8 cellular contexts compared by ENCODE assay signal in genomic region chr1:50967416-50968020, GRCh38. TPM values are rescaled to one million over a fixed set of nuclear protein-coding genes. Genes with fewer than 3 reads are reported as not detected.
A peak's percentile ranks its signal among the peaks of the same experiment; 100 is the strongest.
DNase-seq lines count a peak whose midpoint lies in the region; TF ChIP-seq lines count a peak whose summit lies in the region.

No MANE protein-coding gene starts in this region.

- H3K36me3 Mint-ChIP-seq in progenitor cell of endocrine pancreas (ENCODE audit: insufficient read depth): no peaks in the 10 kb centered on the region

- POLR2A ChIA-PET in AG04449 (lab: Yijun Ruan, JAX) (interaction anchor here (0.7 to 2.0 kb wide), 3 partner anchors 7 to 269 kb away, joined by 5 to 26 read pairs (median 8); partner anchors contain the start of genes FAF1 and RNF11), GM10248 (lab: Yijun Ruan, JAX) (interaction anchor here (1.4 kb wide), 1 partner anchor 9 kb away, joined by 9 read pairs; no protein-coding TSS in a partner anchor), RWPE1 (lab: Yijun Ruan, JAX; ENCODE audit: low non-redundant PET) (no interaction called here)

- H3K9me3 Mint-ChIP-seq in progenitor cell of endocrine pancreas (ENCODE audit: low read depth): no peaks in the 10 kb centered on the region

- H3K4me3 ChIP-seq in AG04449 (ENCODE audit: low read depth, low read length) (peak overlapping the region; percentile 83), esophagus (ENCODE audit: low read depth in 1 of 2, low read length in 2 of 2) (peak overlapping the region; percentile 70 to 86), mesendoderm (ENCODE audit: low read length) (no peak overlapping the region)

- no peak overlapping the region for H3K4me2 ChIP-seq in mesendoderm (ENCODE audit: low read length)

- H3K27ac ChIP-seq in RWPE1 (peak overlapping the region; percentile 97), esophagus (ENCODE audit: low read depth in 2 of 2, low read length in 1 of 2) (peak overlapping the region; percentile 98 to 100), mesendoderm (ENCODE audit: low read depth, low read length) (no peak overlapping the region)

- no peak overlapping the region for H3K23ac ChIP-seq in mesendoderm (ENCODE audit: low read length)

- H3K4me1 ChIP-seq in esophagus (ENCODE audit: control insufficient read depth in 2 of 2, insufficient read depth in 2 of 2, low read length in 1 of 2): no peaks in the 10 kb centered on the region
- H3K4me1 ChIP-seq in mesendoderm (ENCODE audit: control insufficient read depth, low read depth, low read length): no peaks in the 10 kb centered on the region

- H2AK5ac ChIP-seq in mesendoderm (ENCODE audit: low read length): no peak overlapping the region

- 18 to 21% methylated on average over 8 of the region's 8 CpGs for WGBS in esophagus, 2 donors
- WGBS in mesendoderm (ENCODE audit: extremely low coverage, insufficient coverage, low lambda C conversion rate): no CpG with 5 or more reads among the region's 8 CpGs

- no peak overlapping the region for H2BK15ac ChIP-seq in mesendoderm (replicated peaks; ENCODE audit: low read depth)

- H4K5ac ChIP-seq in mesendoderm (ENCODE audit: low read length): no peak overlapping the region

- peak overlapping the region; percentile 74 for H3K4me3 Mint-ChIP-seq in progenitor cell of endocrine pancreas (ENCODE audit: low read depth)

- H3K36me3 ChIP-seq in esophagus (ENCODE audit: control insufficient read depth in 2 of 2, insufficient read depth in 2 of 2, low read length in 1 of 2): no peaks in the 10 kb centered on the region
- no peaks in the 10 kb centered on the region for H3K36me3 ChIP-seq in mesendoderm (ENCODE audit: control insufficient read depth, insufficient read depth, low read length)

- H3K79me1 ChIP-seq in mesendoderm (ENCODE audit: low read length): no peaks in the 10 kb centered on the region

- no peak overlapping the region for H2BK5ac ChIP-seq in mesendoderm (ENCODE audit: low read length)

- no peaks in the 10 kb centered on the region for H3K9me3 ChIP-seq in esophagus (ENCODE audit: control insufficient read depth in 2 of 2, insufficient read depth in 1 of 2, low read depth in 1 of 2, low read length in 1 of 2)

- no peak for TF ChIP-seq CTCF in AG04449 (IDR thresholded peaks at IDR 0.05; ENCODE audit: insufficient read depth, low read length, missing control alignments)
- no peak for TF ChIP-seq CTCF in GM10248 (IDR thresholded peaks at IDR 0.05; ENCODE audit: control extremely low read depth, extremely low read depth, low read depth, missing control alignments)
- no peak for TF ChIP-seq CTCF in RWPE1 (conservative IDR thresholded peaks at IDR 0.05; ENCODE audit: low read depth)
- no peak for TF ChIP-seq CTCF in progenitor cell of endocrine pancreas (IDR thresholded peaks at IDR 0.05; ENCODE audit: unreplicated experiment)

- no peak overlapping the region for H3K4ac ChIP-seq in mesendoderm (ENCODE audit: low read depth, low read length)

- H3K27me3 ChIP-seq in esophagus (ENCODE audit: control insufficient read depth in 1 of 2, insufficient read depth in 2 of 2, low read length in 2 of 2) (no peaks in the 10 kb centered on the region), mesendoderm (ENCODE audit: insufficient read depth, low read length, poor library complexity) (peaks cover 11% of the 10 kb centered on the region)

- H3K79me2 ChIP-seq in mesendoderm (ENCODE audit: control insufficient read depth, insufficient read depth, low read length): no peaks in the 10 kb centered on the region

- no peak overlapping the region for H3K9ac ChIP-seq in mesendoderm (ENCODE audit: low read length)

- peaks cover 73% of the 10 kb centered on the region for H3K27me3 Mint-ChIP-seq in progenitor cell of endocrine pancreas

- H4K8ac ChIP-seq in mesendoderm (ENCODE audit: low read depth, low read length): no peak overlapping the region

- H2BK120ac ChIP-seq in mesendoderm (ENCODE audit: low read depth, low read length): no peak overlapping the region

- no peak overlapping the region for H3K56ac ChIP-seq in mesendoderm (ENCODE audit: low read length)

- no peak overlapping the region for H3K18ac ChIP-seq in mesendoderm (ENCODE audit: low read length)

- DNase-seq in AG04449 (ENCODE audit: low read depth, low spot score): no peak
- DNase-seq in GM10248 (ENCODE audit: extremely low spot score): peak; percentile 25
- no peak for DNase-seq in RWPE1 (ENCODE audit: low spot score)
- no peak for DNase-seq in progenitor cell of endocrine pancreas (ENCODE audit: low spot score, unreplicated experiment)
- DNase-seq in glomerular visceral epithelial cell (ENCODE audit: extremely low spot score): no peak
- DNase-seq in mesendoderm: no peak
- no peak for DNase-seq in activated gamma-delta T cell treated with Interleukin-2 at 50 U/mL for 16 hours

- no peak overlapping the region for H3K27ac Mint-ChIP-seq in progenitor cell of endocrine pancreas

- CTCF ChIA-PET in AG04449 (lab: Yijun Ruan, JAX) (interaction anchor here (1.0 to 4.1 kb wide), 4 partner anchors 7 to 224 kb away, joined by 3 to 23 read pairs (median 7); partner anchors contain the start of gene FAF1), GM10248 (lab: Yijun Ruan, JAX) (interaction anchor here (1.8 to 2.8 kb wide), 3 partner anchors 10 to 193 kb away, joined by 5 to 11 read pairs (median 11); no protein-coding TSS in a partner anchor), RWPE1 (lab: Yijun Ruan, JAX) (interaction anchor here (0.6 kb wide), 1 partner anchor 30 kb away, joined by 3 read pairs; no protein-coding TSS in a partner anchor)

- H3K4me1 Mint-ChIP-seq in progenitor cell of endocrine pancreas (ENCODE audit: low read depth): peaks cover 6% of the 10 kb centered on the region

RNA-seq across cellular contexts. Expression of gene CDKN2C, which starts 2.5 kb away (rescaled TPM):
- polyA plus RNA-seq in esophagus: 10 to 100 TPM in 1 of 2 donors, 1 to 10 TPM in 1; 9.3 to 15.7 TPM
- total RNA-seq in progenitor cell of endocrine pancreas: 0.26 and 0.33 TPM in 2 replicates
- 0.10 TPM for polyA plus RNA-seq in mesendoderm (2013, experiment 1 of 2)
- polyA plus RNA-seq in mesendoderm (2013, experiment 2 of 2): 0.03 TPM

RNA-seq across cellular contexts. Expression of gene FAF1, which starts 7.5 kb away (rescaled TPM):
- 10 to 100 TPM; 18.4 to 32.1 TPM for polyA plus RNA-seq in esophagus
- total RNA-seq in progenitor cell of endocrine pancreas: 49.0 and 55.4 TPM in 2 replicates
- 30.1 TPM for polyA plus RNA-seq in mesendoderm (2013, experiment 1 of 2)
- polyA plus RNA-seq in mesendoderm (2013, experiment 2 of 2): 30.7 TPM
